In the genomic region with DNA sequence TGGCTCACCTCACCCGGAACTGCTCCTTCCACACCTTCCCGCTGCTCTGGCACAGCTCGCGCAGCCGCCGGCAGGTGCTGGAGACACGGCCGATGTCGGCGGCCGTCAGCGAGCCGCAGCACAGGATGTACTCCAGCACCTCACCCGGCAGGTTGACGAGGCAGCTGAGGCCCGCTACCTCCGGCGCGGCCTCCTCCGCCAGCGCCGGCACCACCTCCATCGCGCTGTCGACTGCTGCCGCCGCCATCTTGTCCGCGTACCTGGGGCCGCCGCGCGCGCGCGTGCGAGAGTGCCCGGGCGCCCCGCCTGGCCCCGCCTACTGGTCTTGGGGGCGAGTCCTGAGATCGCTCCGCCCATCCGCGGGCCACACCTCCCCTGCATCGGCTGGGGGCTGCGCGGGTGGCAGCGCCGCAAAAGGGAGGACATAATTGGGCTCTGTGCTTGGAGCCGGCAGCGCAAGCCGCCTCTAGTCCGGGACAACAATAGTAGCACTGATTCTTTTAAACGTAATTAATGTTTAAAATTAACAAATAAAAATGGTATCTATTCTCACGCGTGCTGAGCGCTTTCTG, we compare ENCODE assay signal across 8 cellular contexts. TPM values are rescaled to one million over a fixed set of nuclear protein-coding genes. Genes with fewer than 3 reads are reported as not detected.
A peak's percentile ranks its signal among the peaks of the same experiment; 100 is the strongest.
DNase-seq lines count a peak whose midpoint lies in the region; ATAC-seq and TF ChIP-seq lines count a peak whose summit lies in the region.

A gene with protein sequence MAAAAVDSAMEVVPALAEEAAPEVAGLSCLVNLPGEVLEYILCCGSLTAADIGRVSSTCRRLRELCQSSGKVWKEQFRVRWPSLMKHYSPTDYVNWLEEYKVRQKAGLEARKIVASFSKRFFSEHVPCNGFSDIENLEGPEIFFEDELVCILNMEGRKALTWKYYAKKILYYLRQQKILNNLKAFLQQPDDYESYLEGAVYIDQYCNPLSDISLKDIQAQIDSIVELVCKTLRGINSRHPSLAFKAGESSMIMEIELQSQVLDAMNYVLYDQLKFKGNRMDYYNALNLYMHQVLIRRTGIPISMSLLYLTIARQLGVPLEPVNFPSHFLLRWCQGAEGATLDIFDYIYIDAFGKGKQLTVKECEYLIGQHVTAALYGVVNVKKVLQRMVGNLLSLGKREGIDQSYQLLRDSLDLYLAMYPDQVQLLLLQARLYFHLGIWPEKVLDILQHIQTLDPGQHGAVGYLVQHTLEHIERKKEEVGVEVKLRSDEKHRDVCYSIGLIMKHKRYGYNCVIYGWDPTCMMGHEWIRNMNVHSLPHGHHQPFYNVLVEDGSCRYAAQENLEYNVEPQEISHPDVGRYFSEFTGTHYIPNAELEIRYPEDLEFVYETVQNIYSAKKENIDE (minus strand): TSS at position 261 of the 572 bp plus-strand sequence. CDS start 14 bp downstream, at position 247.

- ATAC-seq in HG02678 (IDR thresholded peaks at IDR 0.05; ENCODE audit: unreplicated experiment): peak; percentile 93

- peak within 1 kb of the TSS; percentile 96 for H3K4me3 ChIP-seq in GM12865 (ENCODE audit: low read depth, low read length)
- H3K4me3 ChIP-seq in adipocyte (ENCODE audit: low read length): peak within 1 kb of the TSS; percentile 93
- H3K4me3 ChIP-seq in transverse colon: peak within 1 kb of the TSS; percentile 68 to 93 (median 82)

- H3K9ac ChIP-seq in adipocyte (ENCODE audit: low read length): peak within 1 kb of the TSS; percentile 83

- peaks cover 10% of the 10 kb centered on the region for H3K36me3 ChIP-seq in adipocyte (ENCODE audit: control insufficient read depth, insufficient read depth, low read length, severe bottlenecking)
- peaks cover 0 to 12% (median under 1%) of the 10 kb centered on the region in 4 donors for H3K36me3 ChIP-seq in transverse colon

- peak within 1 kb of the TSS; percentile 81 to 87 (median 82) for H3K27ac ChIP-seq in transverse colon

- TF ChIP-seq CTCF in GM12865 (IDR thresholded peaks at IDR 0.05; ENCODE audit: insufficient read depth, low read depth, low read length, missing control alignments) (no peak), transverse colon (IDR thresholded peaks at IDR 0.05) (peak in 1 of 5 experiments; percentile 12)

- in situ Hi-C loops in transverse colon (cut with MboI; ENCODE audit: low pct_ligation_motif_present in 1 of 4, low pct_unique_long_range_greater_than_20kb in 1 of 4, low sequenced_read_pairs in 3 of 4): no loop called here

- DNase-seq in GM12865 (ENCODE audit: low read depth): peak; percentile 91
- peak; percentile 91 for DNase-seq in NCI-H128 (lab: John Stamatoyannopoulos, UW; ENCODE audit: unreplicated experiment)
- peak; percentile 91 for DNase-seq in T follicular helper cell (ENCODE audit: low read depth)
- peak; percentile 96 for DNase-seq in adipocyte (ENCODE audit: low read depth)
- DNase-seq in cardiac septum (ENCODE audit: low spot score): peak; percentile 94
- DNase-seq in pons (ENCODE audit: low spot score): peak; percentile 92
- peak; percentile 93 for DNase-seq in transverse colon

- intact Hi-C loops in cardiac septum (cut with DNase I) (no loop called here), transverse colon (cut with DNase I; ENCODE audit: low total_unique reads) (no loop called here)

- H3K4me1 ChIP-seq in adipocyte (ENCODE audit: control insufficient read depth, insufficient read depth, low read length) (peaks cover 22% of the 10 kb centered on the region), transverse colon (peaks cover 0 to 17% (median 10%) of the 10 kb centered on the region in 4 donors)

- H3K9me3 ChIP-seq in adipocyte (ENCODE audit: control insufficient read depth, low read length) (no peaks in the 10 kb centered on the region), transverse colon (no peaks in the 10 kb centered on the region)

- no peaks in the 10 kb centered on the region for H3K27me3 ChIP-seq in adipocyte (replicated peaks; ENCODE audit: control insufficient read depth, insufficient read depth, low read length)
- H3K27me3 ChIP-seq in transverse colon: no peaks in the 10 kb centered on the region

- no peak for TF ChIP-seq EP300 in transverse colon (IDR thresholded peaks at IDR 0.05; ENCODE audit: low read depth)

- TF ChIP-seq POLR2A in transverse colon (IDR thresholded peaks at IDR 0.05): peak; percentile 85

- WGBS in transverse colon (ENCODE audit: low coverage in 1 of 2), 2 donors: 5 to 40% methylated on average over 3 to 43 of the region's 59 CpGs

RNA-seq across cellular contexts. Expression of the gene that starts here (rescaled TPM):
- total RNA-seq in cardiac septum: 51.9 TPM
- total RNA-seq in transverse colon: 10 to 100 TPM; 31.6 to 56.9 (median 36.8) TPM

Comparison
In these comparisons a context has a peak if more than half of its experiments do, and no peak if none do; other contexts are left out.
1. Peak in every context shown above with its lines: DNase-seq, ATAC-seq, H3K4me3 ChIP-seq and H3K27ac ChIP-seq.